ENCODE assay signal across 22 cellular contexts in the genomic region with DNA sequence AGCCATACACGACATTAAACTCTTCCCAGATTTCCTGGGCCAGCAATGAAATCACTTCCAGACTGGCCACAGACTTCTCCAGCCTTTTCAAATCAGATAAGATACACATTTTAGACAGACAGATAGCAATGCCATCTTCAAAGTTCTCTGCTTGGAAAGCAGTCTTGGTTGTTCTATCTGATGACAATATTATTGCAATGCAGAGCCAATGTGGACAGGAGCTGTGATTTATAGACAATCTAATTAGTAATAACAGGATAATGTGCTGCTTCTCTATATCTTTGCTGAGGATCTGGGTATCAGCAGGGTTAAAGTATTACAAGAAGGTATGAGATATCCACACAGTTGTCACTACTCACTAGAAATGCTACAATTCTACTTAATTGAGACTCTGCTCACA.
DNase-seq lines count a peak whose midpoint lies in the region; ATAC-seq and TF ChIP-seq lines count a peak whose summit lies in the region.
"Had no signal": no experiment of that assay in that cellular context is flagged by ENCODE, and none has a peak within 500 bp of the region (broad histone marks: within the 10 kb centered on the region; RNA-seq: fewer than 3 reads in every experiment).

No MANE protein-coding gene starts in this region.

- H3K27ac ChIP-seq in coronary artery, result peak overlapping the region; percentile 78 to 96
- peak overlapping the region in 3 of 4 donors; percentile 5 to 83 (median 58) for H3K27ac ChIP-seq in tibial nerve
- H3K27ac ChIP-seq: 22Rv1, WERI-Rb-1 had no signal

- H3K4me1 Mint-ChIP-seq in activated CD4-positive, alpha-beta T cell treated with anti-CD3 and anti-CD28 coated beads, Interleukin-2, amount 10 ng/mL, durations not matched to agents 24 days and 14 days, result no peaks in the 10 kb centered on the region
- H3K4me1 Mint-ChIP-seq in nephron, result peaks cover 49% of the 10 kb centered on the region
- H3K4me1 Mint-ChIP-seq: activated CD4-positive, alpha-beta memory T cell treated with anti-CD3 and anti-CD28 coated beads, Interleukin-2, amount 10 ng/mL, durations not matched to agents 7 days and 5 days; T-helper 17 cell had no signal

- H3K27me3 ChIP-seq in tibial nerve, result no peaks in the 10 kb centered on the region

- no peak overlapping the region for H3K27ac Mint-ChIP-seq in activated CD4-positive, alpha-beta T cell treated with anti-CD3 and anti-CD28 coated beads, Interleukin-2, amount 10 ng/mL, durations not matched to agents 24 days and 14 days
- H3K27ac Mint-ChIP-seq in nephron, result peak overlapping the region; percentile 46 to 76 (median 62)
- H3K27ac Mint-ChIP-seq: activated CD4-positive, alpha-beta memory T cell treated with anti-CD3 and anti-CD28 coated beads, Interleukin-2, amount 10 ng/mL, durations not matched to agents 7 days and 5 days; activated naive CD8-positive, alpha-beta T cell; T-helper 17 cell had no signal

- peaks cover 0 to 69% (median 19%) of the 10 kb centered on the region in 4 donors for H3K4me1 ChIP-seq in tibial nerve
- H3K4me1 ChIP-seq: BE2C had no signal

- no peaks in the 10 kb centered on the region for H3K9me3 Mint-ChIP-seq in activated CD4-positive, alpha-beta T cell treated with anti-CD3 and anti-CD28 coated beads, Interleukin-2, amount 10 ng/mL, durations not matched to agents 24 days and 14 days
- H3K9me3 Mint-ChIP-seq in nephron, result no peaks in the 10 kb centered on the region
- H3K9me3 Mint-ChIP-seq: activated CD4-positive, alpha-beta memory T cell treated with anti-CD3 and anti-CD28 coated beads, Interleukin-2, amount 10 ng/mL, durations not matched to agents 7 days and 5 days had no signal

- in situ Hi-C loops in G401 (cut with HindIII; ENCODE audit: low sequenced_read_pairs), result no loop called here

- no peaks in the 10 kb centered on the region for H3K36me3 Mint-ChIP-seq in activated CD4-positive, alpha-beta T cell treated with anti-CD3 and anti-CD28 coated beads, Interleukin-2, amount 10 ng/mL, durations not matched to agents 24 days and 14 days (ENCODE audit: low read depth)
- peaks cover 13% of the 10 kb centered on the region for H3K36me3 Mint-ChIP-seq in nephron (ENCODE audit: low read depth)
- H3K36me3 Mint-ChIP-seq: activated naive CD8-positive, alpha-beta T cell had no signal

- peak; percentile 34 for DNase-seq in activated CD4-positive, alpha-beta T cell treated with anti-CD3 and anti-CD28 coated beads, Interleukin-2, amount 10 ng/mL, durations not matched to agents 24 days and 14 days
- no peak for DNase-seq in activated CD4-positive, alpha-beta T cell treated with anti-CD3 and anti-CD28 coated beads for 1 hour
- DNase-seq in coronary artery (ENCODE audit: low spot score) (no peak), tibial nerve (ENCODE audit: low spot score in 2 of 2) (no peak), G401 (ENCODE audit: low spot score) (no peak)
- DNase-seq: activated CD4-positive, alpha-beta memory T cell treated with anti-CD3 and anti-CD28 coated beads, Interleukin-2, amount 10 ng/mL, durations not matched to agents 7 days and 5 days; activated T-cell treated with anti-CD3 and anti-CD28 coated beads, Interleukin-2, amount 50 U/mL, for 48 hours; BE2C; Calu3; effector CD8-positive, alpha-beta T cell; hypothalamus; KBM-7; NCI-H2081 treated with DMSO at 0.1 percent for 48 hours; nucleus accumbens; stimulated activated CD4-positive, alpha-beta T cell treated with anti-CD3 and anti-CD28 coated beads, Interleukin-2, amount 100 ng/mL, for 48 hours; T-helper 17 cell; WERI-Rb-1 had no signal

- no peak overlapping the region for H3K4me3 Mint-ChIP-seq in activated CD4-positive, alpha-beta T cell treated with anti-CD3 and anti-CD28 coated beads, Interleukin-2, amount 10 ng/mL, durations not matched to agents 24 days and 14 days
- H3K4me3 Mint-ChIP-seq in nephron, result no peak overlapping the region
- H3K4me3 Mint-ChIP-seq: activated CD4-positive, alpha-beta memory T cell treated with anti-CD3 and anti-CD28 coated beads, Interleukin-2, amount 10 ng/mL, durations not matched to agents 7 days and 5 days; activated naive CD8-positive, alpha-beta T cell; T-helper 17 cell had no signal

- TF ChIP-seq POLR2A in tibial nerve (IDR thresholded peaks at IDR 0.05), result no peak

- no peaks in the 10 kb centered on the region for H3K9me3 ChIP-seq in tibial nerve
- H3K9me3 ChIP-seq: BE2C had no signal

- intact Hi-C loops in activated CD4-positive, alpha-beta T cell treated with anti-CD3 and anti-CD28 coated beads, Interleukin-2, amount 10 ng/mL, durations not matched to agents 24 days and 14 days (cut with micrococcal nuclease), result no loop called here

- peak overlapping the region; percentile 9 for H3K4me3 ChIP-seq in coronary artery
- no peak overlapping the region for H3K4me3 ChIP-seq in tibial nerve

- 26 to 30% methylated on average over 1 of the region's 1 CpG for WGBS in tibial nerve, 2 donors

- TF ChIP-seq EP300 in tibial nerve (IDR thresholded peaks at IDR 0.05), result no peak

- peaks cover 23% of the 10 kb centered on the region for H3K27me3 Mint-ChIP-seq in activated CD4-positive, alpha-beta T cell treated with anti-CD3 and anti-CD28 coated beads, Interleukin-2, amount 10 ng/mL, durations not matched to agents 24 days and 14 days
- H3K27me3 Mint-ChIP-seq in nephron (ENCODE audit: low read depth), result no peaks in the 10 kb centered on the region

- TF ChIP-seq CTCF in coronary artery (IDR thresholded peaks at IDR 0.05), result no peak
- no peak for TF ChIP-seq CTCF in nephron (IDR thresholded peaks at IDR 0.05; ENCODE audit: unreplicated experiment in 3 of 3)
- no peak for TF ChIP-seq CTCF in tibial nerve (IDR thresholded peaks at IDR 0.05)

- H3K36me3 ChIP-seq in tibial nerve, result peaks cover 0 to 28% (median 0%) of the 10 kb centered on the region in 3 donors
- H3K36me3 ChIP-seq: BE2C, WERI-Rb-1 had no signal

- ATAC-seq in HG03095 (IDR thresholded peaks at IDR 0.05; ENCODE audit: unreplicated experiment), result no peak
- ATAC-seq in activated CD4-positive, CD25-positive, alpha-beta regulatory T cell treated with anti-CD3 and anti-CD28 coated beads, Interleukin-2, amount 50 U/mL, for 24 hours, result no peak
- ATAC-seq: T-helper 17 cell had no signal
